ENCODE assay signal across 1 cellular context in the genomic region with DNA sequence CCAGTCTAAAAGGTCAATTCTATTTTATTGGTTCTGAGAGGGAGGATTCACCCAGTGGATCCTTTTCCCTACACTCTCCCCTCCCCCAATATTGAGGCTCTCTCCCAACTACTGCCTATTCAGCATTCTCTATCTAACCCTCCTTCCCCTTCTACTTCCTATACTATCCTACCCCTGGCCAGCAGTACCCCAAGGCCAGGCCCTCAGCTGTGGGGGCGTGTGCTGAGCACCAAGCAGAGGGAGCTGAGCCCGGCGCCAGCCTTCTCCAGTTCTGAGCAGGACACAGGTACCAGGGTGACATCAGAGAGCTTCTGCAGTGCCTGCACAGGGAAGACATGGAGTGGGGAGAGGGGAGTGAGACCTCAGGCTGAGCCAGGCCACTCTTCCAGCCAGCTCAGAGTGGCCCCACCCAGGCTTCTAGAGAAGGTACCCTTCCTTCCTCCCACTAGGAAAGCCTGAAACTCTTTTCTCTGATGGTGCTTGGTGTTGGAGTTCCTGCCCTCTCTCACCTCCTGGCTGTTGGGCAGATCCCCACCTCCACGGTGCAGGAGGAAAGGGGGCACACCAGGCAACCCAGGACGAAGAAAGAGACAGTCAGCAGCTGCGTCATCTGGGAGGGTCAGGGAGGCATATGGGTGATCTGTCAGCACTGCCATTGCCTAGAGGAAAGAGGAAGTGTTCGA.
TF ChIP-seq lines count a peak whose summit lies in the region.

No MANE protein-coding gene starts in this region.

TF ChIP-seq in K562, 482 proteins besides CTCF, POLR2A, EP300 and RAD21 (continued from another document and continues in another):
- TF ChIP-seq, protein P1, sequence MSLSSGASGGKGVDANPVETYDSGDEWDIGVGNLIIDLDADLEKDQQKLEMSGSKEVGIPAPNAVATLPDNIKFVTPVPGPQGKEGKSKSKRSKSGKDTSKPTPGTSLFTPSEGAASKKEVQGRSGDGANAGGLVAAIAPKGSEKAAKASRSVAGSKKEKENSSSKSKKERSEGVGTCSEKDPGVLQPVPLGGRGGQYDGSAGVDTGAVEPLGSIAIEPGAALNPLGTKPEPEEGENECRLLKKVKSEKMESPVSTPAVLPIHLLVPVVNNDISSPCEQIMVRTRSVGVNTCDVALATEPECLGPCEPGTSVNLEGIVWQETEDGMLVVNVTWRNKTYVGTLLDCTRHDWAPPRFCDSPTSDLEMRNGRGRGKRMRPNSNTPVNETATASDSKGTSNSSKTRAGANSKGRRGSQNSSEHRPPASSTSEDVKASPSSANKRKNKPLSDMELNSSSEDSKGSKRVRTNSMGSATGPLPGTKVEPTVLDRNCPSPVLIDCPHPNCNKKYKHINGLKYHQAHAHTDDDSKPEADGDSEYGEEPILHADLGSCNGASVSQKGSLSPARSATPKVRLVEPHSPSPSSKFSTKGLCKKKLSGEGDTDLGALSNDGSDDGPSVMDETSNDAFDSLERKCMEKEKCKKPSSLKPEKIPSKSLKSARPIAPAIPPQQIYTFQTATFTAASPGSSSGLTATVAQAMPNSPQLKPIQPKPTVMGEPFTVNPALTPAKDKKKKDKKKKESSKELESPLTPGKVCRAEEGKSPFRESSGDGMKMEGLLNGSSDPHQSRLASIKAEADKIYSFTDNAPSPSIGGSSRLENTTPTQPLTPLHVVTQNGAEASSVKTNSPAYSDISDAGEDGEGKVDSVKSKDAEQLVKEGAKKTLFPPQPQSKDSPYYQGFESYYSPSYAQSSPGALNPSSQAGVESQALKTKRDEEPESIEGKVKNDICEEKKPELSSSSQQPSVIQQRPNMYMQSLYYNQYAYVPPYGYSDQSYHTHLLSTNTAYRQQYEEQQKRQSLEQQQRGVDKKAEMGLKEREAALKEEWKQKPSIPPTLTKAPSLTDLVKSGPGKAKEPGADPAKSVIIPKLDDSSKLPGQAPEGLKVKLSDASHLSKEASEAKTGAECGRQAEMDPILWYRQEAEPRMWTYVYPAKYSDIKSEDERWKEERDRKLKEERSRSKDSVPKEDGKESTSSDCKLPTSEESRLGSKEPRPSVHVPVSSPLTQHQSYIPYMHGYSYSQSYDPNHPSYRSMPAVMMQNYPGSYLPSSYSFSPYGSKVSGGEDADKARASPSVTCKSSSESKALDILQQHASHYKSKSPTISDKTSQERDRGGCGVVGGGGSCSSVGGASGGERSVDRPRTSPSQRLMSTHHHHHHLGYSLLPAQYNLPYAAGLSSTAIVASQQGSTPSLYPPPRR (CRISPR knock-in tag; IDR thresholded peaks at IDR 0.05; ENCODE audit: borderline replicate concordance) = no peak; the same call in 1 of the 2 replicates
- TF ChIP-seq YBX1 (IDR thresholded peaks at IDR 0.05) = no peak
- no peak for TF ChIP-seq BRF1 (IDR thresholded peaks at IDR 0.05; ENCODE audit: borderline replicate concordance, extremely low read depth, insufficient read length)
- TF ChIP-seq, protein P2, sequence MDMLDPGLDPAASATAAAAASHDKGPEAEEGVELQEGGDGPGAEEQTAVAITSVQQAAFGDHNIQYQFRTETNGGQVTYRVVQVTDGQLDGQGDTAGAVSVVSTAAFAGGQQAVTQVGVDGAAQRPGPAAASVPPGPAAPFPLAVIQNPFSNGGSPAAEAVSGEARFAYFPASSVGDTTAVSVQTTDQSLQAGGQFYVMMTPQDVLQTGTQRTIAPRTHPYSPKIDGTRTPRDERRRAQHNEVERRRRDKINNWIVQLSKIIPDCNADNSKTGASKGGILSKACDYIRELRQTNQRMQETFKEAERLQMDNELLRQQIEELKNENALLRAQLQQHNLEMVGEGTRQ (CRISPR knock-in tag; IDR thresholded peaks at IDR 0.05) = no peak
- TF ChIP-seq NELFE (IDR thresholded peaks at IDR 0.05; ENCODE audit: insufficient read depth, insufficient read length) = no peak
- TF ChIP-seq, protein P3, sequence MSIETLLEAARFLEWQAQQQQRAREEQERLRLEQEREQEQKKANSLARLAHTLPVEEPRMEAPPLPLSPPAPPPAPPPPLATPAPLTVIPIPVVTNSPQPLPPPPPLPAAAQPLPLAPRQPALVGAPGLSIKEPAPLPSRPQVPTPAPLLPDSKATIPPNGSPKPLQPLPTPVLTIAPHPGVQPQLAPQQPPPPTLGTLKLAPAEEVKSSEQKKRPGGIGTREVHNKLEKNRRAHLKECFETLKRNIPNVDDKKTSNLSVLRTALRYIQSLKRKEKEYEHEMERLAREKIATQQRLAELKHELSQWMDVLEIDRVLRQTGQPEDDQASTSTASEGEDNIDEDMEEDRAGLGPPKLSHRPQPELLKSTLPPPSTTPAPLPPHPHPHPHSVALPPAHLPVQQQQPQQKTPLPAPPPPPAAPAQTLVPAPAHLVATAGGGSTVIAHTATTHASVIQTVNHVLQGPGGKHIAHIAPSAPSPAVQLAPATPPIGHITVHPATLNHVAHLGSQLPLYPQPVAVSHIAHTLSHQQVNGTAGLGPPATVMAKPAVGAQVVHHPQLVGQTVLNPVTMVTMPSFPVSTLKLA (conservative IDR thresholded peaks at IDR 0.05) = no peak
- no peak for TF ChIP-seq PYGO2 (tag; IDR thresholded peaks at IDR 0.05)
- peak; percentile 52; the same call in 1 of the 2 replicates for TF ChIP-seq SMARCA5 (IDR thresholded peaks at IDR 0.05)
- TF ChIP-seq PHF8 (IDR thresholded peaks at IDR 0.05; ENCODE audit: borderline replicate concordance, low read length) = peak; percentile 24; the same call in 1 of the 2 replicates
- no peak for TF ChIP-seq HNRNPK (IDR thresholded peaks at IDR 0.05; ENCODE audit: low read depth, low read length, poor library complexity, severe bottlenecking)
- TF ChIP-seq, protein P4, sequence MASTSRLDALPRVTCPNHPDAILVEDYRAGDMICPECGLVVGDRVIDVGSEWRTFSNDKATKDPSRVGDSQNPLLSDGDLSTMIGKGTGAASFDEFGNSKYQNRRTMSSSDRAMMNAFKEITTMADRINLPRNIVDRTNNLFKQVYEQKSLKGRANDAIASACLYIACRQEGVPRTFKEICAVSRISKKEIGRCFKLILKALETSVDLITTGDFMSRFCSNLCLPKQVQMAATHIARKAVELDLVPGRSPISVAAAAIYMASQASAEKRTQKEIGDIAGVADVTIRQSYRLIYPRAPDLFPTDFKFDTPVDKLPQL (IDR thresholded peaks at IDR 0.05; ENCODE audit: extremely low read depth, insufficient read length) = no peak
- no peak for TF ChIP-seq GATAD2A (IDR thresholded peaks at IDR 0.05)
- peak; percentile 44 for TF ChIP-seq TCF3 (CRISPR knock-in tag; IDR thresholded peaks at IDR 0.05)
- peak; percentile 100 for TF ChIP-seq SPI1 (IDR thresholded peaks at IDR 0.05; ENCODE audit: borderline replicate concordance, low read depth, low read length)
- no peak for TF ChIP-seq TEAD1 (CRISPR knock-in tag; IDR thresholded peaks at IDR 0.05)
- TF ChIP-seq, protein P5, sequence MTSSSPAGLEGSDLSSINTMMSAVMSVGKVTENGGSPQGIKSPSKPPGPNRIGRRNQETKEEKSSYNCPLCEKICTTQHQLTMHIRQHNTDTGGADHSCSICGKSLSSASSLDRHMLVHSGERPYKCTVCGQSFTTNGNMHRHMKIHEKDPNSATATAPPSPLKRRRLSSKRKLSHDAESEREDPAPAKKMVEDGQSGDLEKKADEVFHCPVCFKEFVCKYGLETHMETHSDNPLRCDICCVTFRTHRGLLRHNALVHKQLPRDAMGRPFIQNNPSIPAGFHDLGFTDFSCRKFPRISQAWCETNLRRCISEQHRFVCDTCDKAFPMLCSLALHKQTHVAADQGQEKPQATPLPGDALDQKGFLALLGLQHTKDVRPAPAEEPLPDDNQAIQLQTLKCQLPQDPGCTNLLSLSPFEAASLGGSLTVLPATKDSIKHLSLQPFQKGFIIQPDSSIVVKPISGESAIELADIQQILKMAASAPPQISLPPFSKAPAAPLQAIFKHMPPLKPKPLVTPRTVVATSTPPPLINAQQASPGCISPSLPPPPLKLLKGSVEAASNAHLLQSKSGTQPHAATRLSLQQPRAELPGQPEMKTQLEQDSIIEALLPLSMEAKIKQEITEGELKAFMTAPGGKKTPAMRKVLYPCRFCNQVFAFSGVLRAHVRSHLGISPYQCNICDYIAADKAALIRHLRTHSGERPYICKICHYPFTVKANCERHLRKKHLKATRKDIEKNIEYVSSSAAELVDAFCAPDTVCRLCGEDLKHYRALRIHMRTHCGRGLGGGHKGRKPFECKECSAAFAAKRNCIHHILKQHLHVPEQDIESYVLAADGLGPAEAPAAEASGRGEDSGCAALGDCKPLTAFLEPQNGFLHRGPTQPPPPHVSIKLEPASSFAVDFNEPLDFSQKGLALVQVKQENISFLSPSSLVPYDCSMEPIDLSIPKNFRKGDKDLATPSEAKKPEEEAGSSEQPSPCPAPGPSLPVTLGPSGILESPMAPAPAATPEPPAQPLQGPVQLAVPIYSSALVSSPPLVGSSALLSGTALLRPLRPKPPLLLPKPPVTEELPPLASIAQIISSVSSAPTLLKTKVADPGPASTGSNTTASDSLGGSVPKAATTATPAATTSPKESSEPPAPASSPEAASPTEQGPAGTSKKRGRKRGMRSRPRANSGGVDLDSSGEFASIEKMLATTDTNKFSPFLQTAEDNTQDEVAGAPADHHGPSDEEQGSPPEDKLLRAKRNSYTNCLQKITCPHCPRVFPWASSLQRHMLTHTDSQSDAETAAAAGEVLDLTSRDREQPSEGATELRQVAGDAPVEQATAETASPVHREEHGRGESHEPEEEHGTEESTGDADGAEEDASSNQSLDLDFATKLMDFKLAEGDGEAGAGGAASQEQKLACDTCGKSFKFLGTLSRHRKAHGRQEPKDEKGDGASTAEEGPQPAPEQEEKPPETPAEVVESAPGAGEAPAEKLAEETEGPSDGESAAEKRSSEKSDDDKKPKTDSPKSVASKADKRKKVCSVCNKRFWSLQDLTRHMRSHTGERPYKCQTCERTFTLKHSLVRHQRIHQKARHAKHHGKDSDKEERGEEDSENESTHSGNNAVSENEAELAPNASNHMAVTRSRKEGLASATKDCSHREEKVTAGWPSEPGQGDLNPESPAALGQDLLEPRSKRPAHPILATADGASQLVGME (CRISPR knock-in tag; IDR thresholded peaks at IDR 0.05) = no peak; the same call in 1 of the 2 replicates
- no peak for TF ChIP-seq ETV6 (IDR thresholded peaks at IDR 0.05; ENCODE audit: borderline replicate concordance in 1 of 2, low read depth in 2 of 2, low read length in 1 of 2)
- TF ChIP-seq ETV6 (CRISPR knock-in tag; IDR thresholded peaks at IDR 0.05; ENCODE audit: borderline replicate concordance) = no peak
- TF ChIP-seq ELF4 (CRISPR knock-in tag; IDR thresholded peaks at IDR 0.05) = 0 out of 2 replicates have a peak, but pooled peaks have one; percentile 19
- no peak for TF ChIP-seq TEAD2 (tag; IDR thresholded peaks at IDR 0.05)
- TF ChIP-seq ETS2 (tag; IDR thresholded peaks at IDR 0.05; ENCODE audit: borderline replicate concordance, poor library complexity, severe bottlenecking) = no peak
- TF ChIP-seq, protein P6, sequence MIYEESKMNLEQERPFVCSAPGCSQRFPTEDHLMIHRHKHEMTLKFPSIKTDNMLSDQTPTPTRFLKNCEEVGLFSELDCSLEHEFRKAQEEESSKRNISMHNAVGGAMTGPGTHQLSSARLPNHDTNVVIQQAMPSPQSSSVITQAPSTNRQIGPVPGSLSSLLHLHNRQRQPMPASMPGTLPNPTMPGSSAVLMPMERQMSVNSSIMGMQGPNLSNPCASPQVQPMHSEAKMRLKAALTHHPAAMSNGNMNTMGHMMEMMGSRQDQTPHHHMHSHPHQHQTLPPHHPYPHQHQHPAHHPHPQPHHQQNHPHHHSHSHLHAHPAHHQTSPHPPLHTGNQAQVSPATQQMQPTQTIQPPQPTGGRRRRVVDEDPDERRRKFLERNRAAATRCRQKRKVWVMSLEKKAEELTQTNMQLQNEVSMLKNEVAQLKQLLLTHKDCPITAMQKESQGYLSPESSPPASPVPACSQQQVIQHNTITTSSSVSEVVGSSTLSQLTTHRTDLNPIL (CRISPR knock-in tag; IDR thresholded peaks at IDR 0.05) = no peak; the same call in 1 of the 2 replicates
- TF ChIP-seq ZKSCAN1 (IDR thresholded peaks at IDR 0.05; ENCODE audit: low read depth, low read length) = no peak
- TF ChIP-seq, protein P7, sequence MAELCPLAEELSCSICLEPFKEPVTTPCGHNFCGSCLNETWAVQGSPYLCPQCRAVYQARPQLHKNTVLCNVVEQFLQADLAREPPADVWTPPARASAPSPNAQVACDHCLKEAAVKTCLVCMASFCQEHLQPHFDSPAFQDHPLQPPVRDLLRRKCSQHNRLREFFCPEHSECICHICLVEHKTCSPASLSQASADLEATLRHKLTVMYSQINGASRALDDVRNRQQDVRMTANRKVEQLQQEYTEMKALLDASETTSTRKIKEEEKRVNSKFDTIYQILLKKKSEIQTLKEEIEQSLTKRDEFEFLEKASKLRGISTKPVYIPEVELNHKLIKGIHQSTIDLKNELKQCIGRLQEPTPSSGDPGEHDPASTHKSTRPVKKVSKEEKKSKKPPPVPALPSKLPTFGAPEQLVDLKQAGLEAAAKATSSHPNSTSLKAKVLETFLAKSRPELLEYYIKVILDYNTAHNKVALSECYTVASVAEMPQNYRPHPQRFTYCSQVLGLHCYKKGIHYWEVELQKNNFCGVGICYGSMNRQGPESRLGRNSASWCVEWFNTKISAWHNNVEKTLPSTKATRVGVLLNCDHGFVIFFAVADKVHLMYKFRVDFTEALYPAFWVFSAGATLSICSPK (IDR thresholded peaks at IDR 0.05; ENCODE audit: borderline replicate concordance) = no peak
- no peak for TF ChIP-seq PPARD (CRISPR knock-in tag; IDR thresholded peaks at IDR 0.05)
- no peak for TF ChIP-seq ZNF707 (CRISPR knock-in tag; conservative IDR thresholded peaks at IDR 0.05)
- no peak for TF ChIP-seq ASH1L (IDR thresholded peaks at IDR 0.05; ENCODE audit: borderline replicate concordance, low read depth, partially characterized antibody)
- TF ChIP-seq, protein P8, sequence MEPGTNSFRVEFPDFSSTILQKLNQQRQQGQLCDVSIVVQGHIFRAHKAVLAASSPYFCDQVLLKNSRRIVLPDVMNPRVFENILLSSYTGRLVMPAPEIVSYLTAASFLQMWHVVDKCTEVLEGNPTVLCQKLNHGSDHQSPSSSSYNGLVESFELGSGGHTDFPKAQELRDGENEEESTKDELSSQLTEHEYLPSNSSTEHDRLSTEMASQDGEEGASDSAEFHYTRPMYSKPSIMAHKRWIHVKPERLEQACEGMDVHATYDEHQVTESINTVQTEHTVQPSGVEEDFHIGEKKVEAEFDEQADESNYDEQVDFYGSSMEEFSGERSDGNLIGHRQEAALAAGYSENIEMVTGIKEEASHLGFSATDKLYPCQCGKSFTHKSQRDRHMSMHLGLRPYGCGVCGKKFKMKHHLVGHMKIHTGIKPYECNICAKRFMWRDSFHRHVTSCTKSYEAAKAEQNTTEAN (CRISPR knock-in tag; IDR thresholded peaks at IDR 0.05) = no peak
- TF ChIP-seq OTX1 (CRISPR knock-in tag; IDR thresholded peaks at IDR 0.05) = peak; percentile 9; the same call in 1 of the 2 replicates
- no peak for TF ChIP-seq ZNF23 (CRISPR knock-in tag; IDR thresholded peaks at IDR 0.05)
- peak; percentile 23; the same call in 1 of the 2 replicates for TF ChIP-seq HCFC1 (IDR thresholded peaks at IDR 0.05; ENCODE audit: low read depth, low read length)
- no peak for TF ChIP-seq TAL1 (IDR thresholded peaks at IDR 0.05)
- no peak for TF ChIP-seq BCL6 (CRISPR knock-in tag; IDR thresholded peaks at IDR 0.05)
- TF ChIP-seq XRCC3 (IDR thresholded peaks at IDR 0.05) = no peak
- no peak for TF ChIP-seq BDP1 (IDR thresholded peaks at IDR 0.05; ENCODE audit: insufficient read depth, insufficient read length)
- TF ChIP-seq HDAC6 (IDR thresholded peaks at IDR 0.05; ENCODE audit: low read depth, low read length) = no peak
- no peak for TF ChIP-seq LEF1 (IDR thresholded peaks at IDR 0.05)
- no peak for TF ChIP-seq SETDB1 (IDR thresholded peaks at IDR 0.05; ENCODE audit: low read length)
- TF ChIP-seq ZNF140 (CRISPR knock-in tag; IDR thresholded peaks at IDR 0.05) = no peak
- peak; percentile 12; the same call in 1 of the 2 replicates for TF ChIP-seq SMARCA4 (IDR thresholded peaks at IDR 0.05)
- no peak for TF ChIP-seq ZEB2 (IDR thresholded peaks at IDR 0.05)
- TF ChIP-seq HMGN3 (IDR thresholded peaks at IDR 0.05; ENCODE audit: borderline replicate concordance, extremely low read depth, insufficient read length, low read depth, low read length) = peak; percentile 8
- TF ChIP-seq SOX6 (IDR thresholded peaks at IDR 0.05) = 0 out of 2 replicates have a peak, but pooled peaks have one; percentile 15
- TF ChIP-seq TAF1 (IDR thresholded peaks at IDR 0.05; ENCODE audit: control insufficient read depth, extremely low read depth, insufficient read depth, low read length, severe bottlenecking) = no peak
